ENCODE assay signal across 8 cellular contexts in genomic region chr10:124917939-124918830, GRCh38. TPM values are rescaled to one million over a fixed set of nuclear protein-coding genes. Genes with fewer than 3 reads are reported as not detected.
DNase-seq lines count a peak whose midpoint lies in the region; ATAC-seq lines count a peak whose summit lies in the region.

No MANE protein-coding gene starts in this region.

- H3K4me2 ChIP-seq in BLaER1 treated with 17β-estradiol and CSF1 and Interleukin-3, amounts not matched to agents 10 nM and 100 nM, result peak overlapping the region; percentile 88 to 98 (median 93)

- WGBS in thymus, result 30% methylated on average over 23 of the region's 23 CpGs

- H3K27ac ChIP-seq in BLaER1 treated with 17β-estradiol and CSF1 and Interleukin-3, amounts not matched to agents 10 nM and 100 nM, result peak overlapping the region; percentile 94 to 99 (median 96)
- H3K27ac ChIP-seq in thymus (ENCODE audit: low read depth), result peak overlapping the region; percentile 99

- H3K4me3 ChIP-seq in BLaER1 treated with 17β-estradiol and CSF1 and Interleukin-3, amounts not matched to agents 10 nM and 100 nM, result peak overlapping the region; percentile 80 to 100 (median 96)
- peak overlapping the region; percentile 98 for H3K4me3 ChIP-seq in thymus (ENCODE audit: low read length)

- peaks cover 9 to 21% (median 10%) of the 10 kb centered on the region in 11 experiments for H3K36me3 ChIP-seq in BLaER1 treated with 17β-estradiol and CSF1 and Interleukin-3, amounts not matched to agents 10 nM and 100 nM
- H3K36me3 ChIP-seq in thymus (ENCODE audit: control insufficient read depth, insufficient read depth), result peaks cover 5% of the 10 kb centered on the region

- no peak for ATAC-seq in HG03571 (IDR thresholded peaks at IDR 0.05; ENCODE audit: unreplicated experiment)

- H3K4me1 ChIP-seq in BLaER1 treated with 17β-estradiol and CSF1 and Interleukin-3, amounts not matched to agents 10 nM and 100 nM, result peaks cover 15 to 36% (median 24%) of the 10 kb centered on the region in 10 experiments
- H3K4me1 ChIP-seq in thymus (ENCODE audit: control insufficient read depth, insufficient read depth, low read length), result peaks cover 8% of the 10 kb centered on the region

- H3K9ac ChIP-seq in BLaER1 treated with 17β-estradiol and CSF1 and Interleukin-3, amounts not matched to agents 10 nM and 100 nM, result peak overlapping the region; percentile 97 to 100 (median 99)

- H3K9me3 ChIP-seq in BLaER1 treated with 17β-estradiol and CSF1 and Interleukin-3, amounts not matched to agents 10 nM and 100 nM (replicated peaks in 1 of 11), result 0 out of 22 replicates have a peak, but pooled peaks cover 0 to 6% (median 0%) of the 10 kb centered on the region in 11 experiments
- H3K9me3 ChIP-seq in thymus (ENCODE audit: control insufficient read depth), result no peaks in the 10 kb centered on the region

- H4K20me1 ChIP-seq in BLaER1 treated with 17β-estradiol and CSF1 and Interleukin-3, amounts not matched to agents 10 nM and 100 nM, result peaks cover 48 to 64% (median 58%) of the 10 kb centered on the region in 11 experiments

- no peaks in the 10 kb centered on the region for H3K27me3 ChIP-seq in BLaER1 treated with 17β-estradiol and CSF1 and Interleukin-3, amounts not matched to agents 10 nM and 100 nM
- H3K27me3 ChIP-seq in thymus (ENCODE audit: control insufficient read depth, insufficient read depth), result no peaks in the 10 kb centered on the region

- DNase-seq in HT1080 (ENCODE audit: low read depth), result peak; percentile 48
- peak; percentile 74 for DNase-seq in astrocyte of the hippocampus (ENCODE audit: low read depth, low spot score)
- DNase-seq in left kidney (ENCODE audit: low read depth, low spot score), result peak; percentile 27
- DNase-seq in GM19240 (ENCODE audit: insufficient read length, low spot score), result no peak
- DNase-seq in NCI-H1436 (lab: John Stamatoyannopoulos, UW), result no peak

RNA-seq across cellular contexts. Expression of gene ZRANB1, which starts 23.7 kb away (rescaled TPM):
- 11.3 and 11.5 TPM in 2 replicates for total RNA-seq in HT1080 (2014; rRNA removed; shearing (Covaris generic))
- 13.3 and 18.4 TPM in 2 replicates for polyA plus RNA-seq in HT1080 (2015; cell fraction: cytosol; rRNA removed)
- 12.8 and 15.7 TPM in 2 replicates for polyA plus RNA-seq in HT1080 (2015; cell fraction: nucleus; rRNA removed)
- polyA plus RNA-seq in thymus, result 16.0 TPM

Comparison
In these comparisons a context has a peak if more than half of its experiments do, and no peak if none do; other contexts are left out.
1. DNase-seq: peak in HT1080 (single experiment), astrocyte of the hippocampus (single experiment) and left kidney (single experiment); none in GM19240 (single experiment) and NCI-H1436 (single experiment).